Comparison of ENCODE assay signal across 1 cellular context in genomic region chr2:64785245-64785644, GRCh38.
TF ChIP-seq lines count a peak whose summit lies in the region.

No MANE protein-coding gene starts in this region.

TF ChIP-seq in HepG2, 621 proteins besides CTCF, POLR2A, EP300 and RAD21 (continued from another document):
- TF ChIP-seq ZBTB43 (CRISPR knock-in tag; conservative IDR thresholded peaks at IDR 0.05) (no peak), SP5 (CRISPR knock-in tag; IDR thresholded peaks at IDR 0.05; ENCODE audit: borderline replicate concordance, low read depth) (no peak), NCOA1 (CRISPR knock-in tag; IDR thresholded peaks at IDR 0.05) (no peak), CCDC6 (CRISPR knock-in tag; IDR thresholded peaks at IDR 0.05) (no peak)
